Comparison of ENCODE assay signal across 8 cellular contexts in genomic region chr3:186570941-186571643, GRCh38. TPM values are rescaled to one million over a fixed set of nuclear protein-coding genes. Genes with fewer than 3 reads are reported as not detected.
DNase-seq lines count a peak whose midpoint lies in the region; ATAC-seq, FAIRE-seq and TF ChIP-seq lines count a peak whose summit lies in the region.

No MANE protein-coding gene starts in this region.

- H3K4me1 ChIP-seq in heart left ventricle, result peaks cover 5 to 40% (median 28%) of the 10 kb centered on the region in 12 donors
- peaks cover 10% of the 10 kb centered on the region for H3K4me1 ChIP-seq in GM12878 (ENCODE audit: control insufficient read depth, insufficient read depth, low read length)
- peaks cover 5 to 14% of the 10 kb centered on the region in 2 donors for H3K4me1 ChIP-seq in lung (ENCODE audit: control insufficient read depth in 2 of 2, insufficient read depth in 2 of 2, low read length in 2 of 2)
- peaks cover 24% of the 10 kb centered on the region for H3K4me1 ChIP-seq in upper lobe of right lung

- H3K9ac ChIP-seq in GM12878 (ENCODE audit: control insufficient read depth, insufficient read depth, low read length), result peak overlapping the region; percentile 89

- CTCF ChIA-PET in GM12878 (lab: Yijun Ruan, JAX), result interaction anchor here (1.2 to 3.6 kb wide), 11 partner anchors 31 to 594 kb away, joined by 3 to 19 read pairs (median 6); no protein-coding TSS in a partner anchor

- POLR2A ChIA-PET in GM12878 (lab: Charles Lee), result interaction anchor here (1.0 to 2.9 kb wide), 9 partner anchors 16 to 628 kb away, joined by 3 to 20 read pairs (median 4); partner anchors contain the start of genes EIF4A2 and RFC4

- no peak for TF ChIP-seq EP300 in GM12878 (IDR thresholded peaks at IDR 0.05; ENCODE audit: borderline replicate concordance in 1 of 2, control insufficient read depth in 1 of 2, low read depth in 2 of 2, low read length in 2 of 2)

- RAD21 ChIA-PET in GM12878 (lab: Charles Lee; ENCODE audit: unreplicated experiment), result interaction anchor here (0.8 to 2.5 kb wide), 7 partner anchors 30 to 589 kb away, joined by 3 to 21 read pairs (median 4); partner anchors contain the start of gene EIF4A2

- H4K20me1 ChIP-seq in GM12878 (ENCODE audit: control insufficient read depth, insufficient read depth), result no peaks in the 10 kb centered on the region

- TF ChIP-seq CTCF in heart left ventricle (IDR thresholded peaks at IDR 0.05) (no peak), GM12878 (IDR thresholded peaks at IDR 0.05 in 2 of 3, conservative IDR thresholded peaks at IDR 0.05 in 1 of 3; ENCODE audit: control insufficient read depth in 2 of 3, extremely low read depth in 1 of 3, insufficient read depth in 1 of 3, low read depth in 3 of 3, low read length in 3 of 3) (no peak), lung (IDR thresholded peaks at IDR 0.05; ENCODE audit: control extremely low read depth, extremely low read depth) (no peak), upper lobe of right lung (IDR thresholded peaks at IDR 0.05) (no peak)

- no peaks in the 10 kb centered on the region for H3K9me3 ChIP-seq in heart left ventricle
- no peaks in the 10 kb centered on the region for H3K9me3 ChIP-seq in GM12878 (replicated peaks; ENCODE audit: control insufficient read depth, insufficient read depth, low read length)
- H3K9me3 ChIP-seq in lung (ENCODE audit: control insufficient read depth in 2 of 2, insufficient read depth in 1 of 2, low read length in 1 of 2), result no peaks in the 10 kb centered on the region
- H3K9me3 ChIP-seq in upper lobe of right lung, result no peaks in the 10 kb centered on the region

- H3K4me2 ChIP-seq in GM12878 (ENCODE audit: control insufficient read depth, insufficient read depth), result peak overlapping the region; percentile 81

- DNase-seq in heart left ventricle, result no peak
- DNase-seq in Right ventricle myocardium inferior (ENCODE audit: missing footprints), result no peak
- DNase-seq in GM12878 (ENCODE audit: low read depth, low spot score), result no peak
- no peak for DNase-seq in lung (ENCODE audit: low spot score)
- DNase-seq in upper lobe of right lung, result no peak
- DNase-seq in activated CD8-positive, alpha-beta memory T cell treated with anti-CD3 and anti-CD28 coated beads for 24 hours, result no peak
- DNase-seq in NCI-H82 (lab: John Stamatoyannopoulos, UW), result no peak
- no peak for DNase-seq in Ammon's horn (ENCODE audit: low spot score)

- intact Hi-C loops in heart left ventricle (cut with DNase I), result loop anchor here in 1 of 10 donors (2.0 kb wide), 1 partner anchor 212 kb away; the partner anchor contains the start of gene EIF4A2
- intact Hi-C loops in Right ventricle myocardium inferior (cut with DNase I), result loop anchor here (5.0 kb wide), 2 partner anchors 236 to 464 kb away; partner anchors contain the start of genes ETV5 and RFC4
- intact Hi-C loops in GM12878 (cut with micrococcal nuclease; ENCODE audit: unreplicated experiment), result loop anchor here (2.0 to 5.0 kb wide), 2 partner anchors 212 to 634 kb away; partner anchors contain the start of genes EIF4A2 and TRA2B
- intact Hi-C loops in upper lobe of right lung (cut with DNase I), result no loop called here

- no peaks in the 10 kb centered on the region for H3K27me3 ChIP-seq in heart left ventricle
- H3K27me3 ChIP-seq in GM12878 (replicated peaks in 1 of 2; ENCODE audit: control insufficient read depth in 2 of 2, insufficient read depth in 2 of 2, low read length in 1 of 2), result no peaks in the 10 kb centered on the region
- no peaks in the 10 kb centered on the region for H3K27me3 ChIP-seq in lung (ENCODE audit: control insufficient read depth, insufficient read depth)
- no peaks in the 10 kb centered on the region for H3K27me3 ChIP-seq in upper lobe of right lung

- SMC1A ChIA-PET in GM12878 (lab: Charles Lee; ENCODE audit: uncharacterized antibody, unreplicated experiment), result interaction anchor here (0.7 to 2.5 kb wide), 7 partner anchors 10 to 235 kb away, joined by 3 to 11 read pairs (median 4); partner anchors contain the start of gene RFC4

- peaks cover 57% of the 10 kb centered on the region for H3K79me2 ChIP-seq in GM12878 (ENCODE audit: control insufficient read depth, insufficient read depth, low read length)

- H2AFZ ChIP-seq in GM12878 (ENCODE audit: control insufficient read depth, low read depth, low read length), result peak overlapping the region; percentile 84

- BruUV-seq in GM12878 (replicated peaks; lab: Mats Ljungman, UMichigan), result TSS peak; percentile 60

- peak overlapping the region; percentile 71 to 99 (median 90) for H3K4me3 ChIP-seq in heart left ventricle
- H3K4me3 ChIP-seq in GM12878, result peak overlapping the region; percentile 90
- peak overlapping the region; percentile 91 for H3K4me3 ChIP-seq in lung
- peak overlapping the region; percentile 99 for H3K4me3 ChIP-seq in upper lobe of right lung

- ATAC-seq in heart left ventricle, result no peak
- ATAC-seq in Right ventricle myocardium inferior, result no peak
- ATAC-seq in GM12878, result no peak
- no peak for ATAC-seq in lung (ENCODE audit: insufficient read depth, low FRiP score)
- no peak for ATAC-seq in upper lobe of right lung

- TF ChIP-seq RAD21 in GM12878 (IDR thresholded peaks at IDR 0.05; ENCODE audit: insufficient read depth, low read depth, low read length), result no peak

- WGBS in heart left ventricle, 4 donors, result 7 to 11% (median 10%) methylated on average over 21 of the region's 21 CpGs
- WGBS in GM12878 (ENCODE audit: insufficient coverage, insufficient replicate concordance, low lambda C conversion rate, missing lambda C conversion rate), result 0% methylated on average over 12 of the region's 21 CpGs
- WGBS in lung, 2 donors, result 9 to 10% methylated on average over 21 of the region's 21 CpGs

- TF ChIP-seq POLR2A in heart left ventricle (IDR thresholded peaks at IDR 0.05) (no peak), GM12878 (IDR thresholded peaks at IDR 0.05; ENCODE audit: low read depth, low read length) (no peak)

- in situ Hi-C loops in GM12878 (cut with MboI), result no loop called here

- FAIRE-seq in GM12878 (lab: Jason Lieb, UNC), result no peak

- H3K27ac ChIP-seq in heart left ventricle, result peak overlapping the region; percentile 43 to 95 (median 88)
- peak overlapping the region; percentile 85 for H3K27ac ChIP-seq in GM12878 (ENCODE audit: control insufficient read depth, insufficient read depth)
- peak overlapping the region; percentile 92 to 99 for H3K27ac ChIP-seq in lung (ENCODE audit: low read depth in 1 of 2, low read length in 1 of 2)
- H3K27ac ChIP-seq in upper lobe of right lung, result peak overlapping the region; percentile 93

- peaks cover 0 to 42% (median 38%) of the 10 kb centered on the region in 9 donors for H3K36me3 ChIP-seq in heart left ventricle
- peaks cover 3 to 12% of the 10 kb centered on the region in 2 experiments for H3K36me3 ChIP-seq in GM12878 (ENCODE audit: control insufficient read depth in 2 of 2, insufficient read depth in 2 of 2, low read length in 1 of 2)
- peaks cover 4 to 13% of the 10 kb centered on the region in 2 donors for H3K36me3 ChIP-seq in lung (ENCODE audit: control insufficient read depth in 2 of 2, insufficient read depth in 2 of 2, low read length in 2 of 2)
- H3K36me3 ChIP-seq in upper lobe of right lung, result peaks cover 37% of the 10 kb centered on the region

RNA-seq across cellular contexts. Expression of gene DNAJB11, which starts 0.6 kb away (rescaled TPM):
- total RNA-seq in heart left ventricle, result 10 to 100 TPM; 17.3 to 37.7 (median 25.2) TPM
- 100 to 1,000 TPM in 1 of 2 donors, 10 to 100 TPM in 1; 33.7 to 151 TPM for polyA plus RNA-seq in heart left ventricle
- total RNA-seq in Right ventricle myocardium inferior, result 26.5 TPM
- 51.5 and 52.8 TPM in 2 replicates for total RNA-seq in GM12878 (2013; cell fraction: nucleolus; rRNA removed)
- total RNA-seq in GM12878 (2014; rRNA removed), result 57.9 and 62.9 TPM in 2 replicates
- 52.7 and 57.7 TPM in 2 replicates for total RNA-seq in GM12878 (2014; rRNA removed; fragmentation: Illumina TruSeq; extraction: Trizol)
- 44.1 and 45.1 TPM in 2 replicates for total RNA-seq in GM12878 (2021)
- polyA plus RNA-seq in GM12878 (2011; ENCODE audit: low read depth), result 32.4 TPM
- polyA plus RNA-seq in GM12878 (2011; rRNA removed), result 43.3 and 56.9 TPM in 2 replicates
- 15.0 and 15.3 TPM in 2 replicates for polyA plus RNA-seq in GM12878 (2011; cell fraction: cytosol; rRNA removed)
- polyA plus RNA-seq in GM12878 (2011; cell fraction: nucleus; rRNA removed), result 39.4 and 58.9 TPM in 2 replicates
- polyA plus RNA-seq in GM12878 (2012), result 41.7 and 54.8 TPM in 2 replicates
- 65.0 and 67.8 TPM in 2 replicates for polyA plus RNA-seq in GM12878 (2014; fragmentation: Illumina TruSeq; extraction: Trizol)
- 10 to 100 TPM; 16.2 to 26.4 TPM for polyA plus RNA-seq in GM12878 (2014; fragmentation: Nextera tagmentation; extraction: Ambion mirVana)
- polyA plus RNA-seq in GM12878 (2014; rRNA removed), result 59.4 and 61.5 TPM in 2 replicates
- 100 to 1,000 TPM; 130 to 135 TPM for polyA plus RNA-seq in GM12878 (2016; fragmentation: Nextera tagmentation; extraction: Ambion mirVana)
- polyA minus RNA-seq in GM12878 (2011; rRNA and poly(A)+ RNA removed), result 10.8 and 16.1 TPM in 2 replicates
- polyA minus RNA-seq in GM12878 (2011; cell fraction: cytosol; rRNA and poly(A)+ RNA removed), result 13.3 and 16.3 TPM in 2 replicates
- 20.3 and 33.4 TPM in 2 replicates for polyA minus RNA-seq in GM12878 (2011; cell fraction: nucleus; rRNA and poly(A)+ RNA removed)
- 10 to 100 TPM; 46.1 to 57.6 TPM for total RNA-seq in lung
- polyA plus RNA-seq in lung, result 100 to 1,000 TPM in 1 of 2 donors, 10 to 100 TPM in 1; 48.3 to 109 TPM
- 43.8 TPM for total RNA-seq in upper lobe of right lung

RNA-seq across cellular contexts. Expression of gene TBCCD1, which starts 4.0 kb away (rescaled TPM):
- total RNA-seq in heart left ventricle (1 to 10 TPM; 6.2 to 9.8 (median 7.6) TPM), Right ventricle myocardium inferior (5.3 TPM), GM12878 (2014; rRNA removed) (20.4 and 21.1 TPM in 2 replicates), GM12878 (2014; rRNA removed; fragmentation: Illumina TruSeq; extraction: Trizol) (14.8 and 15.0 TPM in 2 replicates), GM12878 (2021) (11.5 and 12.3 TPM in 2 replicates), lung (10 to 100 TPM in 1 of 2 donors, 1 to 10 TPM in 1; 9.4 to 17.3 TPM), upper lobe of right lung (11.3 TPM)
- polyA plus RNA-seq in heart left ventricle (10 to 100 TPM in 1 of 2 donors, 1 to 10 TPM in 1; 2.9 to 10.3 TPM), GM12878 (2011; rRNA removed) (23.4 and 25.0 TPM in 2 replicates), GM12878 (2014; fragmentation: Illumina TruSeq; extraction: Trizol) (14.3 and 16.5 TPM in 2 replicates), GM12878 (2014; fragmentation: Nextera tagmentation; extraction: Ambion mirVana) (10 to 100 TPM in 1 of 2 experiments, 1 to 10 TPM in 1; 6.9 to 11.3 TPM), GM12878 (2014; rRNA removed) (14.1 and 14.7 TPM in 2 replicates), GM12878 (2016; fragmentation: Nextera tagmentation; extraction: Ambion mirVana) (10 to 100 TPM; 15.8 to 18.0 TPM), lung (1 to 10 TPM; 3.2 to 5.5 TPM)
- total RNA-seq in GM12878 (2013; cell fraction: nucleolus; rRNA removed), result 33.7 and 36.8 TPM in 2 replicates
- polyA plus RNA-seq in GM12878 (2011; ENCODE audit: low read depth), result 4.2 TPM
- 17.0 and 18.7 TPM in 2 replicates for polyA plus RNA-seq in GM12878 (2011; cell fraction: cytosol; rRNA removed)
- 16.5 and 17.4 TPM in 2 replicates for polyA plus RNA-seq in GM12878 (2011; cell fraction: nucleus; rRNA removed)
- polyA plus RNA-seq in GM12878 (2012), result 5.6 and 6.4 TPM in 2 replicates
- polyA minus RNA-seq in GM12878 (2011; rRNA and poly(A)+ RNA removed), result 28.0 and 35.4 TPM in 2 replicates
- 9.1 and 11.5 TPM in 2 replicates for polyA minus RNA-seq in GM12878 (2011; cell fraction: cytosol; rRNA and poly(A)+ RNA removed)
- polyA minus RNA-seq in GM12878 (2011; cell fraction: nucleus; rRNA and poly(A)+ RNA removed), result 15.6 and 18.5 TPM in 2 replicates

RNA-seq across cellular contexts. Expression of gene CRYGS, which starts 26.9 kb away (rescaled TPM):
- 1 to 10 TPM in 2 of 9 donors, under 1 TPM in 6, not detected in 1; 0.18 to 1.6 (median 0.76) TPM for total RNA-seq in heart left ventricle
- 1 to 10 TPM in 1 of 2 donors, under 1 TPM in 1; 0.32 to 2.7 TPM for polyA plus RNA-seq in heart left ventricle
- total RNA-seq in Right ventricle myocardium inferior, result 1.2 TPM
- total RNA-seq in GM12878 (2013; cell fraction: nucleolus; rRNA removed), result 9.3 and 10.6 TPM in 2 replicates
- total RNA-seq in GM12878 (2014; rRNA removed), result 4.1 and 4.8 TPM in 2 replicates
- 2.4 and 2.5 TPM in 2 replicates for total RNA-seq in GM12878 (2014; rRNA removed; fragmentation: Illumina TruSeq; extraction: Trizol)
- total RNA-seq in GM12878 (2021), result 1.7 and 2.1 TPM in 2 replicates
- polyA plus RNA-seq in GM12878 (2011; ENCODE audit: low read depth), result 3.1 TPM
- 5.8 and 6.0 TPM in 2 replicates for polyA plus RNA-seq in GM12878 (2011; rRNA removed)
- 2.4 and 4.3 TPM in 2 replicates for polyA plus RNA-seq in GM12878 (2011; cell fraction: cytosol; rRNA removed)
- polyA plus RNA-seq in GM12878 (2011; cell fraction: nucleus; rRNA removed), result 16.6 and 23.7 TPM in 2 replicates
- polyA plus RNA-seq in GM12878 (2012), result 3.0 and 3.3 TPM in 2 replicates
- 2.5 and 4.5 TPM in 2 replicates for polyA plus RNA-seq in GM12878 (2014; fragmentation: Illumina TruSeq; extraction: Trizol)
- 1 to 10 TPM; 1.4 to 2.8 TPM for polyA plus RNA-seq in GM12878 (2014; fragmentation: Nextera tagmentation; extraction: Ambion mirVana)
- polyA plus RNA-seq in GM12878 (2014; rRNA removed), result 3.5 and 5.3 TPM in 2 replicates
- 1 to 10 TPM; 1.1 to 1.6 TPM for polyA plus RNA-seq in GM12878 (2016; fragmentation: Nextera tagmentation; extraction: Ambion mirVana)
- polyA minus RNA-seq in GM12878 (2011; rRNA and poly(A)+ RNA removed), result 2.9 and 5.3 TPM in 2 replicates
- 1.2 TPM in 1 of 2 replicates, not detected in the other for polyA minus RNA-seq in GM12878 (2011; cell fraction: cytosol; rRNA and poly(A)+ RNA removed)
- polyA minus RNA-seq in GM12878 (2011; cell fraction: nucleus; rRNA and poly(A)+ RNA removed), result 6.6 and 10.3 TPM in 2 replicates
- 1 to 10 TPM; 2.5 to 3.2 TPM for total RNA-seq in lung
- 1 to 10 TPM; 1.2 to 5.8 TPM for polyA plus RNA-seq in lung
- 3.8 TPM for total RNA-seq in upper lobe of right lung

RNA-seq across cellular contexts. Expression of gene AHSG, which starts 41.8 kb away (rescaled TPM):
- not detected for total RNA-seq in heart left ventricle
- polyA plus RNA-seq in heart left ventricle, result under 1 TPM in 1 of 2 donors, not detected in 1; 0.06 TPM
- total RNA-seq in Right ventricle myocardium inferior, result not detected
- not detected in 2 replicates for total RNA-seq in GM12878 (2013; cell fraction: nucleolus; rRNA removed)
- total RNA-seq in GM12878 (2014; rRNA removed), result not detected in 2 replicates
- total RNA-seq in GM12878 (2014; rRNA removed; fragmentation: Illumina TruSeq; extraction: Trizol), result not detected in 2 replicates
- total RNA-seq in GM12878 (2021), result 0.90 and 1.2 TPM in 2 replicates
- not detected for polyA plus RNA-seq in GM12878 (2011; ENCODE audit: low read depth)
- not detected in 2 replicates for polyA plus RNA-seq in GM12878 (2011; rRNA removed)
- polyA plus RNA-seq in GM12878 (2011; cell fraction: cytosol; rRNA removed), result 0.25 and 0.45 TPM in 2 replicates
- 0.12 and 0.47 TPM in 2 replicates for polyA plus RNA-seq in GM12878 (2011; cell fraction: nucleus; rRNA removed)
- not detected in 2 replicates for polyA plus RNA-seq in GM12878 (2012)
- polyA plus RNA-seq in GM12878 (2014; fragmentation: Illumina TruSeq; extraction: Trizol), result not detected in 2 replicates
- polyA plus RNA-seq in GM12878 (2014; fragmentation: Nextera tagmentation; extraction: Ambion mirVana), result under 1 TPM in 1 of 2 experiments, not detected in 1; 0.06 TPM
- polyA plus RNA-seq in GM12878 (2014; rRNA removed), result 0.15 TPM in 1 of 2 replicates, not detected in the other
- polyA plus RNA-seq in GM12878 (2016; fragmentation: Nextera tagmentation; extraction: Ambion mirVana), result not detected
- polyA minus RNA-seq in GM12878 (2011; rRNA and poly(A)+ RNA removed), result 0.21 TPM in 1 of 2 replicates, not detected in the other
- polyA minus RNA-seq in GM12878 (2011; cell fraction: cytosol; rRNA and poly(A)+ RNA removed), result not detected in 2 replicates
- not detected in 2 replicates for polyA minus RNA-seq in GM12878 (2011; cell fraction: nucleus; rRNA and poly(A)+ RNA removed)
- under 1 TPM; 0.20 to 0.92 TPM for total RNA-seq in lung
- under 1 TPM in 1 of 2 donors, not detected in 1; 0.03 TPM for polyA plus RNA-seq in lung
- total RNA-seq in upper lobe of right lung, result not detected
